Comparison of ENCODE assay signal across 1 cellular context in genomic region chr14:33950320-33951182, GRCh38.
A peak's percentile ranks its signal among the peaks of the same experiment; 100 is the strongest.
TF ChIP-seq lines count a peak whose summit lies in the region.

EGLN3 (minus strand) TSS chr14:33951074; CDS start chr14:33950752, 322 bp downstream.

TF ChIP-seq in K562, 482 proteins besides CTCF, POLR2A, EP300 and RAD21 (continued from another document and continues in another):
- TF ChIP-seq MGA (IDR thresholded peaks at IDR 0.05) (peak; percentile 82; the same call in 1 of the 2 replicates), E2F6 (IDR thresholded peaks at IDR 0.05; ENCODE audit: borderline replicate concordance in 1 of 2, extremely low read depth in 1 of 2, insufficient read depth in 1 of 2, insufficient read length in 1 of 2, low read depth in 1 of 2, low read length in 1 of 2, poor library complexity in 1 of 2, severe bottlenecking in 1 of 2) (peak; percentile 39 to 50), JUNB (CRISPR knock-in tag; conservative IDR thresholded peaks at IDR 0.05) (no peak), RNF2 (IDR thresholded peaks at IDR 0.05) (peak; percentile 31; the same call in 1 of the 2 replicates), TFAP4 (CRISPR knock-in tag; IDR thresholded peaks at IDR 0.05; ENCODE audit: borderline replicate concordance) (peak; percentile 79), HOXB6 (CRISPR knock-in tag; IDR thresholded peaks at IDR 0.05; ENCODE audit: borderline replicate concordance) (no peak), CREB3L1 (IDR thresholded peaks at IDR 0.05; ENCODE audit: borderline replicate concordance, low read depth) (peak; percentile 34; the same call in 1 of the 2 replicates), RFX1 (IDR thresholded peaks at IDR 0.05) (0 out of 2 replicates have a peak, but pooled peaks have one; percentile 33), SMAD4 (CRISPR knock-in tag; conservative IDR thresholded peaks at IDR 0.05) (0 out of 2 replicates have a peak, but pooled peaks have one; percentile 43), ZBTB11 (CRISPR knock-in tag; IDR thresholded peaks at IDR 0.05) (peak in 1 of 3 experiments; percentile 63; a peak in 2 of 6 replicates), TBP (optimal IDR thresholded peaks at IDR 0.05; ENCODE audit: low read depth, low read length) (peak; percentile 97), SAFB2 (IDR thresholded peaks at IDR 0.05; ENCODE audit: borderline replicate concordance, low read depth, low read length, severe bottlenecking) (no peak), CGGBP1 (CRISPR knock-in tag; IDR thresholded peaks at IDR 0.05) (0 out of 2 replicates have a peak, but pooled peaks have one; percentile 32), CXXC5 (CRISPR knock-in tag; IDR thresholded peaks at IDR 0.05) (peak; percentile 73), JUND (IDR thresholded peaks at IDR 0.05; ENCODE audit: borderline replicate concordance, low read depth, low read length) (0 out of 2 replicates have a peak, but pooled peaks have one; percentile 5), JUND (tag; IDR thresholded peaks at IDR 0.05; ENCODE audit: borderline replicate concordance, low read depth, low read length) (peak; percentile 16; the same call in 1 of the 3 replicates), MITF (IDR thresholded peaks at IDR 0.05) (no peak), SOX6 (IDR thresholded peaks at IDR 0.05) (no peak), SIRT6 (IDR thresholded peaks at IDR 0.05; ENCODE audit: low read depth, low read length) (no peak), ID3 (CRISPR knock-in tag; IDR thresholded peaks at IDR 0.05) (no peak), ID3 (tag; IDR thresholded peaks at IDR 0.05) (no peak), NONO (IDR thresholded peaks at IDR 0.05; ENCODE audit: low read depth in 2 of 2, low read length in 1 of 2) (peak; percentile 44 to 89; a peak in 3 of 4 replicates), FOXK2 (conservative IDR thresholded peaks at IDR 0.05 in 1 of 2, IDR thresholded peaks at IDR 0.05 in 1 of 2; ENCODE audit: low read depth in 2 of 2) (no peak), CSDE1 (IDR thresholded peaks at IDR 0.05) (peak in 1 of 2 experiments; percentile 78; a peak in 2 of 4 replicates), MYNN (IDR thresholded peaks at IDR 0.05) (peak; percentile 25; the same call in 1 of the 2 replicates), MYNN (CRISPR knock-in tag; IDR thresholded peaks at IDR 0.05) (no peak), AFF4 (CRISPR knock-in tag; IDR thresholded peaks at IDR 0.05) (no peak)
